6 cellular contexts compared by ENCODE assay signal in the genomic region with DNA sequence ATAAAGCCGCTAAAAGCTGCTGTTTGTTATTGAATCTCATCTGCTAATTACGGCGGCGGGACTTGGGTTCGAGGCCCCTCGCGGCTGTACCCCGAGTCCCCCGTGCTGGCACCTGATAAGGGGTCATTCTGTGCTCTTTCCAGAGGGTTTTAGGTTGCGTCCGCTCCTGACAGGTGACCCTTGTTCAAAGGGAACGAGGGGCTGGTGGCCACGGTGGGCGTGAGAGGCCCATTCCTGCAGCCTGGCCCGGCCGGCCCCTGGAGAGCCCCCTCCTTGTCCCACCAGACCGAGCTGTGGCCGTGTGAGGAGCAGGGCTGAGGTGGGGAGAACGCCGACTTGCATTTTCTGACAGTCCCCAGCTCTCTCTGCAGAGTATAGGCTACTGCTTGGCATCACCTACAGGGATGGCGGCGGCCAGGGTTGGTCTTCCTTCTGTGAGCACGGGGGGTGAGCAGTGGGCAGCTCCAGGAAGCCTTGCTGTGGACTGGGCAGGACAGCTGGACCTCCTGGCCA. TPM values are rescaled to one million over a fixed set of nuclear protein-coding genes. Genes with fewer than 3 reads are reported as not detected.
"Had no signal": no experiment of that assay in that cellular context is flagged by ENCODE, and none has a peak within 500 bp of the region (broad histone marks: within the 10 kb centered on the region; RNA-seq: fewer than 3 reads in every experiment).

No MANE protein-coding gene starts in this region.

- H3K4me3 ChIP-seq: GM23338 had no signal

- H2AFZ ChIP-seq: GM23338 had no signal

- DNase-seq: H9, HCEC 1CT, IMR-90 had no signal

- H3K4me2 ChIP-seq: GM23338 had no signal

RNA-seq across cellular contexts. Expression of a gene that starts 12.2 kb away (rescaled TPM):
- total RNA-seq: HT-29, IMR-90 had no signal

RNA-seq across cellular contexts. Expression of a gene that starts 60.0 kb away (rescaled TPM):
- total RNA-seq: GM23338, H1, H9, HT-29, IMR-90 had no signal
- polyA plus RNA-seq: GM23338, H1, IMR-90 had no signal
